8 cellular contexts compared by ENCODE assay signal in genomic region chr1:155933591-155934096, GRCh38.
A peak's percentile ranks its signal among the peaks of the same experiment; 100 is the strongest.
DNase-seq lines count a peak whose midpoint lies in the region; ATAC-seq and TF ChIP-seq lines count a peak whose summit lies in the region.

No MANE protein-coding gene starts in this region.

- DNase-seq in AG10803 (ENCODE audit: low read depth) (no peak), HFF-Myc (ENCODE audit: extremely low read depth, low read depth) (no peak), inferior parietal cortex (ENCODE audit: extremely low spot score) (no peak), kidney glomerular epithelial cell (lab: John Stamatoyannopoulos, UW) (no peak)

- peak overlapping the region; percentile 75 for H3K27ac ChIP-seq in cingulate gyrus (ENCODE audit: low read depth, low read length)
- H3K27ac ChIP-seq in mucosa of rectum (ENCODE audit: low read depth in 2 of 2, low read length in 2 of 2) = peak overlapping the region; percentile 89 to 95

- no peaks in the 10 kb centered on the region for H3K27me3 ChIP-seq in mucosa of rectum (ENCODE audit: control insufficient read depth in 2 of 2, insufficient read depth in 2 of 2, low read length in 2 of 2)

- peaks cover 35 to 49% of the 10 kb centered on the region in 2 donors for H3K4me1 ChIP-seq in mucosa of rectum (ENCODE audit: control insufficient read depth in 2 of 2, insufficient read depth in 2 of 2, low read length in 2 of 2)

- peaks cover 11 to 17% of the 10 kb centered on the region in 2 donors for H3K36me3 ChIP-seq in mucosa of rectum (ENCODE audit: control insufficient read depth in 2 of 2, insufficient read depth in 2 of 2, low read length in 2 of 2)

- H3K4me3 ChIP-seq in AG10803 (ENCODE audit: low read length) = peak overlapping the region; percentile 97
- peak overlapping the region; percentile 97 for H3K4me3 ChIP-seq in HFF-Myc (replicated peaks; ENCODE audit: low read depth, low read length)
- H3K4me3 ChIP-seq in mucosa of rectum (ENCODE audit: low read length in 2 of 2) = peak overlapping the region; percentile 81 to 98

- ATAC-seq in GM18861 (IDR thresholded peaks at IDR 0.05; ENCODE audit: unreplicated experiment) (no peak), GM21786 (IDR thresholded peaks at IDR 0.05; ENCODE audit: unreplicated experiment) (no peak)

- H3K9me3 ChIP-seq in mucosa of rectum (ENCODE audit: control insufficient read depth in 2 of 2, low read length in 2 of 2) = no peaks in the 10 kb centered on the region

- no peak for TF ChIP-seq CTCF in AG10803 (conservative IDR thresholded peaks at IDR 0.05; ENCODE audit: low read length)
- no peak for TF ChIP-seq CTCF in HFF-Myc (IDR thresholded peaks at IDR 0.05; ENCODE audit: low read depth, low read length, missing control alignments)

- H3K9ac ChIP-seq in mucosa of rectum (ENCODE audit: low read depth in 1 of 2, low read length in 2 of 2) = peak overlapping the region; percentile 95 to 98
